7 cellular contexts compared by ENCODE assay signal in the genomic region with DNA sequence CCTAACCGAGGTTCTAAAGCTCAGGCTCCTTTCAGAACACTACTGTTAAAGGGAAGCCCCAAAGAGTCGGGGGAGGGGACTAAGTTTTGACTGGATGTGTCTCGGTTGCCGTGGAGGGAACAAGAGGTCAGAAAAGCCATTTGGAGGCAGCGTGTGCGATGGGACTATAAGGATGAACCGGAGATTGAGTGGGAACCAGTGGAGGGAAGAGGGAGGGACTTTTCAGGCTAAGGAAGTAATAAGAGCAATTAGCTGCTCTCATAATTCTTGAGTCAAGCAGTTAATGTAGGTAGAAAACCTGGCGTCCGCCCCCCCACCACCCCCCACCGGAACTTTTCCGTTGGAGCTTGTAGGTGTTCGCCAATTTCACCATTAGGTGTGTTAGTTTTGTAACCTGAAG. TPM values are rescaled to one million over a fixed set of nuclear protein-coding genes. Genes with fewer than 3 reads are reported as not detected.
DNase-seq lines count a peak whose midpoint lies in the region; ATAC-seq and TF ChIP-seq lines count a peak whose summit lies in the region.

No MANE protein-coding gene starts in this region.

- no peaks in the 10 kb centered on the region for H4K20me1 ChIP-seq in H9 (ENCODE audit: control insufficient read depth, insufficient read depth, insufficient read length)

- intact Hi-C loops in activated CD4-positive, alpha-beta memory T cell treated with anti-CD3 and anti-CD28 coated beads for 36 hours (cut with micrococcal nuclease): loop anchor here (1.0 to 5.0 kb wide), 5 partner anchors 60 to 587 kb away; a partner anchor contains a TSS
- intact Hi-C loops in esophagus squamous epithelium (cut with DNase I): no loop called here
- intact Hi-C loops in upper lobe of right lung (cut with DNase I): no loop called here

- H3K4me3 ChIP-seq in esophagus squamous epithelium (peak overlapping the region; percentile 64 to 98 (median 85)), upper lobe of right lung (peak overlapping the region; percentile 95)

- no peak overlapping the region for H3K18ac ChIP-seq in H9 (ENCODE audit: insufficient read length, low read depth, low read length)

- H3K27ac Mint-ChIP-seq in H9 (peak overlapping the region; percentile 84 to 94 (median 91); a peak in 6 of 7 replicates), naive B cell (peak overlapping the region; percentile 94 to 100 (median 98))
- H3K27ac Mint-ChIP-seq in activated CD4-positive, alpha-beta memory T cell treated with anti-CD3 and anti-CD28 coated beads for 36 hours: peak overlapping the region; percentile 86

- no peak overlapping the region for H4K5ac ChIP-seq in H9 (ENCODE audit: insufficient read length, low read depth, low read length)

- no peak overlapping the region for H3K56ac ChIP-seq in H9 (ENCODE audit: insufficient read length, low read depth, low read length)

- H3K36me3 ChIP-seq in esophagus squamous epithelium (no peaks in the 10 kb centered on the region), upper lobe of right lung (no peaks in the 10 kb centered on the region)

- no peaks in the 10 kb centered on the region for H3K4me1 ChIP-seq in H9 (ENCODE audit: insufficient read depth, low read length)
- peaks cover 0 to 46% (median 10%) of the 10 kb centered on the region in 3 donors for H3K4me1 ChIP-seq in esophagus squamous epithelium
- H3K4me1 ChIP-seq in upper lobe of right lung: peaks cover 14% of the 10 kb centered on the region

- H2BK20ac ChIP-seq in H9 (ENCODE audit: low read depth, low read length, poor library complexity, severe bottlenecking): no peak overlapping the region

- no peak overlapping the region for H2AFZ ChIP-seq in H9 (ENCODE audit: low read length)

- H2BK12ac ChIP-seq in H9 (ENCODE audit: insufficient read length, low read depth, low read length): no peak overlapping the region

- no peak overlapping the region for H3K23ac ChIP-seq in H9 (ENCODE audit: insufficient read length, low read depth, low read length)

- peak; percentile 24 to 26 for ATAC-seq in naive B cell (ENCODE audit: low read depth in 2 of 2)
- peak; percentile 32 for ATAC-seq in upper lobe of right lung

- H3K79me2 ChIP-seq in H9 (ENCODE audit: insufficient read depth, low read length): peaks cover 1% of the 10 kb centered on the region; the same call in 1 of the 2 replicates

- CTCF ChIA-PET in activated CD4-positive, alpha-beta memory T cell treated with anti-CD3 and anti-CD28 coated beads for 36 hours (lab: Charles Lee): interaction anchor here (0.6 to 2.3 kb wide), 3 partner anchors 60 to 670 kb away, joined by 3 to 11 read pairs (median 6); a partner anchor contains a TSS

- in situ Hi-C loops in G401 (cut with HindIII; ENCODE audit: low sequenced_read_pairs): no loop called here

- no peaks in the 10 kb centered on the region for H3K36me3 Mint-ChIP-seq in H9 (ENCODE audit: insufficient read depth in 1 of 3, low read depth in 3 of 3)
- peaks cover 2% of the 10 kb centered on the region for H3K36me3 Mint-ChIP-seq in activated CD4-positive, alpha-beta memory T cell treated with anti-CD3 and anti-CD28 coated beads for 36 hours
- H3K36me3 Mint-ChIP-seq in naive B cell: no peaks in the 10 kb centered on the region

- peak; percentile 65 for DNase-seq in G401 (ENCODE audit: low spot score)
- peak; percentile 41 for DNase-seq in H9
- DNase-seq in NCI-H1092 treated with DMSO at 0.1 percent for 48 hours (lab: John Stamatoyannopoulos, UW): peak; percentile 61
- DNase-seq in activated CD4-positive, alpha-beta memory T cell treated with anti-CD3 and anti-CD28 coated beads for 36 hours: peak; percentile 54
- no peak for DNase-seq in esophagus squamous epithelium (lab: John Stamatoyannopoulos, UW)
- DNase-seq in naive B cell: peak; percentile 31
- DNase-seq in upper lobe of right lung: no peak

- no peaks in the 10 kb centered on the region for H3K79me1 ChIP-seq in H9 (ENCODE audit: insufficient read depth, low read depth, low read length, poor library complexity, severe bottlenecking)

- H3K4me2 ChIP-seq in H9 (ENCODE audit: insufficient read depth, insufficient read length, low read length): peak overlapping the region; percentile 62

- H4K8ac ChIP-seq in H9 (replicated peaks; ENCODE audit: insufficient read length, low read depth, low read length): no peak overlapping the region

- H3T11ph ChIP-seq in H9 (ENCODE audit: low read length): no peak overlapping the region

- TF ChIP-seq POLR2A in esophagus squamous epithelium (IDR thresholded peaks at IDR 0.05): no peak

- peak overlapping the region; percentile 21 for H3K9ac ChIP-seq in H9 (ENCODE audit: extremely low read depth, insufficient read length, low read length)

- H3K27me3 Mint-ChIP-seq in H9 (ENCODE audit: low read depth) (peaks cover 41% of the 10 kb centered on the region), naive B cell (no peaks in the 10 kb centered on the region)
- H3K27me3 Mint-ChIP-seq in activated CD4-positive, alpha-beta memory T cell treated with anti-CD3 and anti-CD28 coated beads for 36 hours: peaks cover 1% of the 10 kb centered on the region

- H3K4me3 Mint-ChIP-seq in H9 (peak overlapping the region; percentile 95), naive B cell (peak overlapping the region; percentile 89 to 100 (median 96))
- H3K4me3 Mint-ChIP-seq in activated CD4-positive, alpha-beta memory T cell treated with anti-CD3 and anti-CD28 coated beads for 36 hours: peak overlapping the region; percentile 92

- no peak overlapping the region for H2BK120ac ChIP-seq in H9 (ENCODE audit: low read depth, low read length, poor library complexity, severe bottlenecking)

- H3K27ac ChIP-seq in H9 (ENCODE audit: insufficient read length, low read depth, low read length) (no peak overlapping the region), esophagus squamous epithelium (peak overlapping the region; percentile 89 to 99 (median 98)), upper lobe of right lung (peak overlapping the region; percentile 91)

- H3K9me3 ChIP-seq in H9 (ENCODE audit: control insufficient read depth, low read depth, low read length) (no peaks in the 10 kb centered on the region), esophagus squamous epithelium (no peaks in the 10 kb centered on the region), upper lobe of right lung (no peaks in the 10 kb centered on the region)

- no peak overlapping the region for H2BK5ac ChIP-seq in H9 (ENCODE audit: insufficient read length, low read length)

- no CpG with 5 or more reads among the region's 12 CpGs for WGBS in H9 (ENCODE audit: extremely low coverage, insufficient read length, low lambda C conversion rate)
- 1% methylated on average over 12 of the region's 12 CpGs for WGBS in esophagus squamous epithelium, 2 donors

- TF ChIP-seq CTCF in H9 (conservative IDR thresholded peaks at IDR 0.05) (no peak), esophagus squamous epithelium (IDR thresholded peaks at IDR 0.05) (no peak), upper lobe of right lung (IDR thresholded peaks at IDR 0.05) (no peak)

- H3K9me3 Mint-ChIP-seq in H9 (no peaks in the 10 kb centered on the region; a peak in 1 of 5 replicates), naive B cell (no peaks in the 10 kb centered on the region)
- no peaks in the 10 kb centered on the region for H3K9me3 Mint-ChIP-seq in activated CD4-positive, alpha-beta memory T cell treated with anti-CD3 and anti-CD28 coated beads for 36 hours

- POLR2A ChIA-PET in activated CD4-positive, alpha-beta memory T cell treated with anti-CD3 and anti-CD28 coated beads for 36 hours (lab: Charles Lee): interaction anchor here (1.0 to 1.6 kb wide), 4 partner anchors 73 to 507 kb away, joined by 3 to 5 read pairs (median 4); a partner anchor contains a TSS

- no peak overlapping the region for H3K14ac ChIP-seq in H9 (ENCODE audit: insufficient read depth, low read length)

- peaks cover 13 to 22% of the 10 kb centered on the region in 2 experiments for H3K4me1 Mint-ChIP-seq in H9
- peaks cover 31% of the 10 kb centered on the region for H3K4me1 Mint-ChIP-seq in activated CD4-positive, alpha-beta memory T cell treated with anti-CD3 and anti-CD28 coated beads for 36 hours (ENCODE audit: low read depth)
- peaks cover 27 to 44% (median 29%) of the 10 kb centered on the region in 3 donors for H3K4me1 Mint-ChIP-seq in naive B cell

- H2BK15ac ChIP-seq in H9 (ENCODE audit: low read depth, low read length): no peak overlapping the region

- H3K27me3 ChIP-seq in H9 (ENCODE audit: insufficient read depth, low read length) (peaks cover 6% of the 10 kb centered on the region; the same call in 1 of the 2 replicates), esophagus squamous epithelium (no peaks in the 10 kb centered on the region), upper lobe of right lung (no peaks in the 10 kb centered on the region)

- peaks cover 5% of the 10 kb centered on the region for H3K23me2 ChIP-seq in H9 (ENCODE audit: insufficient read length, low read depth, low read length, poor library complexity, severe bottlenecking)

- H2AK5ac ChIP-seq in H9 (ENCODE audit: insufficient read length, low read length): no peak overlapping the region

- no peak overlapping the region for H4K91ac ChIP-seq in H9 (ENCODE audit: insufficient read length, low read depth, low read length)

- no peak overlapping the region for H3K4ac ChIP-seq in H9 (ENCODE audit: low read depth, low read length)

RNA-seq across cellular contexts. Expression of a gene that starts 0.5 kb away (rescaled TPM):
- 15.4 and 20.4 TPM in 2 replicates for total RNA-seq in G401 (2014; rRNA removed; shearing (Covaris generic))
- total RNA-seq in H9 (2021) (21.5 and 22.4 TPM in 2 replicates), esophagus squamous epithelium (10 to 100 TPM; 49.7 to 82.6 (median 55.8) TPM), upper lobe of right lung (85.3 TPM)
- total RNA-seq in activated CD4-positive, alpha-beta memory T cell treated with anti-CD3 and anti-CD28 coated beads for 36 hours: 10 to 100 TPM; 23.5 to 25.3 TPM
- polyA plus RNA-seq in naive B cell (ENCODE audit: low read depth in 6 of 6): 10 to 100 TPM; 18.2 to 52.9 (median 21.0) TPM

RNA-seq across cellular contexts. Expression of a gene that starts 59.7 kb away (rescaled TPM):
- total RNA-seq in G401 (2014; rRNA removed; shearing (Covaris generic)): 19.1 and 21.1 TPM in 2 replicates
- total RNA-seq in H9 (2021) (19.8 and 21.3 TPM in 2 replicates), esophagus squamous epithelium (1 to 10 TPM; 6.3 to 9.9 (median 9.2) TPM), upper lobe of right lung (13.5 TPM)
- 10 to 100 TPM; 14.1 to 14.2 TPM for total RNA-seq in activated CD4-positive, alpha-beta memory T cell treated with anti-CD3 and anti-CD28 coated beads for 36 hours
- polyA plus RNA-seq in naive B cell (ENCODE audit: low read depth in 6 of 6): 10 to 100 TPM; 11.7 to 17.9 (median 13.8) TPM

Comparison
In these comparisons a context has a peak if more than half of its experiments do, and no peak if none do; other contexts are left out.
1. DNase-seq: peak in G401 (single experiment), H9 (single experiment), NCI-H1092 treated with DMSO at 0.1 percent for 48 hours (single experiment), activated CD4-positive, alpha-beta memory T cell treated with anti-CD3 and anti-CD28 coated beads for 36 hours (single experiment) and naive B cell (single experiment); none in esophagus squamous epithelium (single experiment) and upper lobe of right lung (single experiment).
2. Peak in every context shown above with its lines, with median percentiles within 50 percentile points of each other: H3K27ac Mint-ChIP-seq and H3K4me3 Mint-ChIP-seq.